ENCODE assay signal across 7 cellular contexts in the genomic region with DNA sequence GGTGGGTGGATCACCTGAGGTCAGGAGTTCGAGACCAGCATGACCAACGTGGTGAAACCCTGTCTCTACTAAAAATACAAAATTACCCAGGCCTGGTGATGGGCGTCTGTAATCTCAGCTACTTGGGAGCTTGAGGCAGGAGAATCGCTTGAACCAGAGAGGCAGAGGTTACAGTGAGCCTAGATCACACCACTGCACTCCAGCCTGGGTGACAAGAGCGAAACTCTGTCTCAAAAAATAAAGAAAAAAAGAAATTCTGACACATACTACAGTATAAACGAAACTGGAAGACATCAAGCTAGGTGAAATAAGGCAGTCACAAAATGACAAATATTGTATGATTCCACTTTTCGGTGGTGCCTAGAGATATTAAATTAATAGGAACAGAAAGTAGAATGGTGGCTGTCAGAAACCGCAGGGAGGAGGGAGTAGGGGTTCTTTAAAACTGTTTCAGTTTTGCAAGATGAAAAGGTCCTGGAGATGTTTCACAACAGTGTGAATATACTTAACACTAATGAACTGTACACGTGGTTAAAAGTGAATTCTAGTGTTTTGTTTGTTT. TPM values are rescaled to one million over a fixed set of nuclear protein-coding genes. Genes with fewer than 3 reads are reported as not detected.
DNase-seq lines count a peak whose midpoint lies in the region; ATAC-seq, FAIRE-seq and TF ChIP-seq lines count a peak whose summit lies in the region.

No MANE protein-coding gene starts in this region.

- peaks cover 19% of the 10 kb centered on the region for H3K4me1 Mint-ChIP-seq in T-helper 1 cell treated with Interleukin-12 subunit alpha and Interleukin-12 subunit beta and Interleukin-4 antibody, amounts not matched to agents 30 μg/mL and 1 μg/mL, for 36 hours (ENCODE audit: low read depth)
- no peaks in the 10 kb centered on the region for H3K4me1 Mint-ChIP-seq in MCF 10A (ENCODE audit: insufficient read depth, unreplicated experiment)

- no peak for TF ChIP-seq CTCF in MCF 10A (IDR thresholded peaks at IDR 0.05; ENCODE audit: unreplicated experiment)

- BruUV-seq in MCF 10A (replicated peaks; lab: Mats Ljungman, UMichigan) = no TSS peak

- DNase-seq in GM19239 (ENCODE audit: insufficient read length, low spot score) = peak; percentile 44
- peak; percentile 40 to 45 (median 44) for DNase-seq in stimulated activated CD4-positive, alpha-beta T cell treated with anti-CD3 and anti-CD28 coated beads, Interleukin-12 subunit alpha, Interleukin-12 subunit beta, amount 100 ng/mL, for 48 hours (ENCODE audit: low read depth in 2 of 3, low spot score in 1 of 3)
- no peak for DNase-seq in NCI-H1694 treated with DMSO at 0.1 percent for 48 hours (lab: John Stamatoyannopoulos, UW)
- no peak for DNase-seq in MCF 10A (ENCODE audit: unreplicated experiment)
- no peak for DNase-seq in HuH-7.5 (ENCODE audit: low spot score)

- POLR2A ChIA-PET in MCF 10A (lab: Yijun Ruan, JAX) = interaction anchor here (1.0 kb wide), 1 partner anchor 34 kb away, joined by 4 read pairs; no protein-coding TSS in a partner anchor

- CTCF ChIA-PET in MCF 10A (lab: Yijun Ruan, JAX) = interaction anchor here (2.1 kb wide), 1 partner anchor 11 kb away, joined by 15 read pairs; no protein-coding TSS in a partner anchor

- H3K36me3 Mint-ChIP-seq in T-helper 1 cell treated with Interleukin-12 subunit alpha and Interleukin-12 subunit beta and Interleukin-4 antibody, amounts not matched to agents 30 μg/mL and 1 μg/mL, for 36 hours (ENCODE audit: low read depth) = no peaks in the 10 kb centered on the region
- H3K36me3 Mint-ChIP-seq in MCF 10A (ENCODE audit: insufficient read depth, unreplicated experiment) = no peaks in the 10 kb centered on the region

- FAIRE-seq in GM19239 (lab: Jason Lieb, UNC) = peak; percentile 97

- intact Hi-C loops in MCF 10A (cut with micrococcal nuclease) = no loop called here

- H3K27me3 Mint-ChIP-seq in T-helper 1 cell treated with Interleukin-12 subunit alpha and Interleukin-12 subunit beta and Interleukin-4 antibody, amounts not matched to agents 30 μg/mL and 1 μg/mL, for 36 hours (ENCODE audit: low read depth) = peaks cover 71% of the 10 kb centered on the region
- peaks cover 39% of the 10 kb centered on the region for H3K27me3 Mint-ChIP-seq in MCF 10A (ENCODE audit: insufficient read depth, unreplicated experiment)

- H3K27ac Mint-ChIP-seq in T-helper 1 cell treated with Interleukin-12 subunit alpha and Interleukin-12 subunit beta and Interleukin-4 antibody, amounts not matched to agents 30 μg/mL and 1 μg/mL, for 36 hours = peak overlapping the region; percentile 79
- no peak overlapping the region for H3K27ac Mint-ChIP-seq in MCF 10A (ENCODE audit: low read depth, unreplicated experiment)

- peak overlapping the region; percentile 19 for H3K4me3 Mint-ChIP-seq in T-helper 1 cell treated with Interleukin-12 subunit alpha and Interleukin-12 subunit beta and Interleukin-4 antibody, amounts not matched to agents 30 μg/mL and 1 μg/mL, for 36 hours
- H3K4me3 Mint-ChIP-seq in MCF 10A (ENCODE audit: unreplicated experiment) = no peak overlapping the region

- H3K9me3 Mint-ChIP-seq in T-helper 1 cell treated with Interleukin-12 subunit alpha and Interleukin-12 subunit beta and Interleukin-4 antibody, amounts not matched to agents 30 μg/mL and 1 μg/mL, for 36 hours = no peaks in the 10 kb centered on the region
- H3K9me3 Mint-ChIP-seq in MCF 10A (ENCODE audit: unreplicated experiment) = no peaks in the 10 kb centered on the region

- ATAC-seq in HG02981 (IDR thresholded peaks at IDR 0.05; ENCODE audit: unreplicated experiment) = peak; percentile 83

RNA-seq across cellular contexts. Expression of a gene that starts 23.2 kb away (rescaled TPM):
- total RNA-seq in MCF 10A (2022) = 0.65 and 1.6 TPM in 2 replicates

RNA-seq across cellular contexts. Expression of a gene that starts 32.0 kb away (rescaled TPM):
- total RNA-seq in MCF 10A (2022) = 6.5 and 8.5 TPM in 2 replicates

RNA-seq across cellular contexts. Expression of a gene that starts 33.1 kb away (rescaled TPM):
- 42.8 and 59.9 TPM in 2 replicates for total RNA-seq in MCF 10A (2022)

RNA-seq across cellular contexts. Expression of a gene that starts 38.6 kb away (rescaled TPM):
- 39.8 and 56.2 TPM in 2 replicates for total RNA-seq in MCF 10A (2022)

RNA-seq across cellular contexts. Expression of a gene that starts 39.8 kb away (rescaled TPM):
- 38.5 and 45.3 TPM in 2 replicates for total RNA-seq in MCF 10A (2022)

Comparison
In these comparisons a context has a peak if more than half of its experiments do, and no peak if none do; other contexts are left out.
1. DNase-seq: peak in GM19239 (single experiment) and stimulated activated CD4-positive, alpha-beta T cell treated with anti-CD3 and anti-CD28 coated beads, Interleukin-12 subunit alpha, Interleukin-12 subunit beta, amount 100 ng/mL, for 48 hours (3 of 3); none in NCI-H1694 treated with DMSO at 0.1 percent for 48 hours (single experiment), MCF 10A (single experiment) and HuH-7.5 (single experiment).